ENCODE assay signal across 1 cellular context in genomic region chr2:227870710-227871374, GRCh38.
TF ChIP-seq lines count a peak whose summit lies in the region.

No MANE protein-coding gene starts in this region.

TF ChIP-seq in neural cell, 6 proteins besides CTCF, POLR2A, EP300 and RAD21 (continued from another document):
- TF ChIP-seq REST (IDR thresholded peaks at IDR 0.05; ENCODE audit: borderline replicate concordance): no peak
TF ChIP-seq in neural cell: peak in this region for 0.
